Comparison of ENCODE assay signal across 1 cellular context in genomic region chr14:66638688-66639087, GRCh38.
A peak's percentile ranks its signal among the peaks of the same experiment; 100 is the strongest.
TF ChIP-seq lines count a peak whose summit lies in the region.

No MANE protein-coding gene starts in this region.

TF ChIP-seq in SK-N-SH, 30 proteins besides CTCF, POLR2A, EP300 and RAD21:
- peak; percentile 34; the same call in 1 of the 2 replicates for TF ChIP-seq PBX3 (IDR thresholded peaks at IDR 0.05)
- TF ChIP-seq NFIC (IDR thresholded peaks at IDR 0.05; ENCODE audit: borderline replicate concordance) = no peak
- peak; percentile 67; the same call in 1 of the 2 replicates for TF ChIP-seq FOSL2 (IDR thresholded peaks at IDR 0.05; ENCODE audit: borderline replicate concordance, low read depth)
- no peak for TF ChIP-seq NRF1 (IDR thresholded peaks at IDR 0.05; ENCODE audit: low read depth, low read length)
- TF ChIP-seq, protein P1, sequence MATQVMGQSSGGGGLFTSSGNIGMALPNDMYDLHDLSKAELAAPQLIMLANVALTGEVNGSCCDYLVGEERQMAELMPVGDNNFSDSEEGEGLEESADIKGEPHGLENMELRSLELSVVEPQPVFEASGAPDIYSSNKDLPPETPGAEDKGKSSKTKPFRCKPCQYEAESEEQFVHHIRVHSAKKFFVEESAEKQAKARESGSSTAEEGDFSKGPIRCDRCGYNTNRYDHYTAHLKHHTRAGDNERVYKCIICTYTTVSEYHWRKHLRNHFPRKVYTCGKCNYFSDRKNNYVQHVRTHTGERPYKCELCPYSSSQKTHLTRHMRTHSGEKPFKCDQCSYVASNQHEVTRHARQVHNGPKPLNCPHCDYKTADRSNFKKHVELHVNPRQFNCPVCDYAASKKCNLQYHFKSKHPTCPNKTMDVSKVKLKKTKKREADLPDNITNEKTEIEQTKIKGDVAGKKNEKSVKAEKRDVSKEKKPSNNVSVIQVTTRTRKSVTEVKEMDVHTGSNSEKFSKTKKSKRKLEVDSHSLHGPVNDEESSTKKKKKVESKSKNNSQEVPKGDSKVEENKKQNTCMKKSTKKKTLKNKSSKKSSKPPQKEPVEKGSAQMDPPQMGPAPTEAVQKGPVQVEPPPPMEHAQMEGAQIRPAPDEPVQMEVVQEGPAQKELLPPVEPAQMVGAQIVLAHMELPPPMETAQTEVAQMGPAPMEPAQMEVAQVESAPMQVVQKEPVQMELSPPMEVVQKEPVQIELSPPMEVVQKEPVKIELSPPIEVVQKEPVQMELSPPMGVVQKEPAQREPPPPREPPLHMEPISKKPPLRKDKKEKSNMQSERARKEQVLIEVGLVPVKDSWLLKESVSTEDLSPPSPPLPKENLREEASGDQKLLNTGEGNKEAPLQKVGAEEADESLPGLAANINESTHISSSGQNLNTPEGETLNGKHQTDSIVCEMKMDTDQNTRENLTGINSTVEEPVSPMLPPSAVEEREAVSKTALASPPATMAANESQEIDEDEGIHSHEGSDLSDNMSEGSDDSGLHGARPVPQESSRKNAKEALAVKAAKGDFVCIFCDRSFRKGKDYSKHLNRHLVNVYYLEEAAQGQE (IDR thresholded peaks at IDR 0.05; ENCODE audit: low read depth, low read length) = no peak
- TF ChIP-seq SMC3 (IDR thresholded peaks at IDR 0.05; ENCODE audit: low read depth, low read length) = no peak
- no peak for TF ChIP-seq FOXJ3 (CRISPR knock-in tag; IDR thresholded peaks at IDR 0.05)
- TF ChIP-seq TAF1 (IDR thresholded peaks at IDR 0.05; ENCODE audit: borderline replicate concordance, low read depth, low read length) = no peak
- TF ChIP-seq POLR2AphosphoS5 (IDR thresholded peaks at IDR 0.05; ENCODE audit: low read depth, low read length) = no peak
- TF ChIP-seq IRF3 (IDR thresholded peaks at IDR 0.05; ENCODE audit: low read depth, low read length) = no peak
- TF ChIP-seq TCF12 (IDR thresholded peaks at IDR 0.05) = 0 out of 2 replicates have a peak, but pooled peaks have one; percentile 31
- TF ChIP-seq YY1 (IDR thresholded peaks at IDR 0.05; ENCODE audit: low read depth) = no peak
- no peak; the same call in 1 of the 2 replicates for TF ChIP-seq JUND (IDR thresholded peaks at IDR 0.05)
